ENCODE assay signal across 8 cellular contexts in genomic region chr10:103911021-103911459, GRCh38. TPM values are rescaled to one million over a fixed set of nuclear protein-coding genes. Genes with fewer than 3 reads are reported as not detected.
DNase-seq lines count a peak whose midpoint lies in the region; ATAC-seq, FAIRE-seq and TF ChIP-seq lines count a peak whose summit lies in the region.

No MANE protein-coding gene starts in this region.

- H3K36me3 Mint-ChIP-seq in CD8-positive, alpha-beta memory T cell: peaks cover 10 to 26% (median 13%) of the 10 kb centered on the region in 3 donors
- H3K36me3 Mint-ChIP-seq in activated T-cell treated with anti-CD3 and anti-CD28 coated beads, Interleukin-2, amount 50 U/mL, for 4 hours (ENCODE audit: insufficient read depth): peaks cover 15% of the 10 kb centered on the region
- peaks cover 0 to 45% (median 18%) of the 10 kb centered on the region in 5 donors for H3K36me3 Mint-ChIP-seq in naive thymus-derived CD4-positive, alpha-beta T cell
- peaks cover 10% of the 10 kb centered on the region for H3K36me3 Mint-ChIP-seq in neural progenitor cell

- CTCF ChIA-PET in CD8-positive, alpha-beta memory T cell (lab: Charles Lee): interaction anchor here (1.0 to 2.3 kb wide), 4 partner anchors 9 to 210 kb away, joined by 3 to 7 read pairs (median 4); partner anchors contain the start of gene SFR1
- CTCF ChIA-PET in naive thymus-derived CD4-positive, alpha-beta T cell (lab: Charles Lee): interaction anchor here (0.6 to 1.2 kb wide), 5 partner anchors 10 to 226 kb away, joined by 3 to 7 read pairs (median 4); no protein-coding TSS in a partner anchor

- peaks cover 7% of the 10 kb centered on the region for H3K9me3 ChIP-seq in CD8-positive, alpha-beta memory T cell (ENCODE audit: low read length)
- H3K9me3 ChIP-seq in MM.1S (replicated peaks; ENCODE audit: insufficient read depth, low read length) (no peaks in the 10 kb centered on the region), neural progenitor cell (ENCODE audit: low read depth) (peaks cover 7% of the 10 kb centered on the region)
- H3K9me3 ChIP-seq in naive thymus-derived CD4-positive, alpha-beta T cell (ENCODE audit: control insufficient read depth in 2 of 3, low read length in 3 of 3): peaks cover 0 to 9% (median 0%) of the 10 kb centered on the region in 3 experiments

- H2AFZ ChIP-seq in MM.1S (ENCODE audit: low read length) (peak overlapping the region; percentile 57), neural progenitor cell (replicated peaks) (no peak overlapping the region)

- no peaks in the 10 kb centered on the region for H3K27me3 ChIP-seq in CD8-positive, alpha-beta memory T cell (ENCODE audit: insufficient read depth, low read length, poor library complexity, severe bottlenecking)
- no peaks in the 10 kb centered on the region for H3K27me3 ChIP-seq in MM.1S (replicated peaks; ENCODE audit: insufficient read depth, low read length)
- no peaks in the 10 kb centered on the region for H3K27me3 ChIP-seq in naive thymus-derived CD4-positive, alpha-beta T cell (ENCODE audit: control insufficient read depth in 2 of 2, insufficient read depth in 2 of 2, low read length in 2 of 2)
- H3K27me3 ChIP-seq in neural progenitor cell: no peaks in the 10 kb centered on the region

- intact Hi-C loops in naive thymus-derived CD4-positive, alpha-beta T cell (cut with micrococcal nuclease): loop anchor here (1.0 to 10.0 kb wide), 12 partner anchors 10 to 1406 kb away; partner anchors contain the start of genes TRIM8 (in 2 of the 2), ACTR1A (in 1 of the 2), CFAP43 (in 1 of the 2) and GSTO2 (in 1 of the 2)

- peaks cover 90% of the 10 kb centered on the region for H3K4me1 ChIP-seq in CD8-positive, alpha-beta memory T cell (ENCODE audit: insufficient read depth, low read length)
- H3K4me1 ChIP-seq in MM.1S (ENCODE audit: low read length): peaks cover 37% of the 10 kb centered on the region
- H3K4me1 ChIP-seq in naive thymus-derived CD4-positive, alpha-beta T cell (ENCODE audit: control insufficient read depth in 2 of 2, insufficient read depth in 2 of 2, low read length in 2 of 2): peaks cover 80 to 81% of the 10 kb centered on the region in 2 donors
- peaks cover 25% of the 10 kb centered on the region for H3K4me1 ChIP-seq in neural progenitor cell

- peaks cover 33% of the 10 kb centered on the region for H3F3A ChIP-seq in MM.1S (ENCODE audit: insufficient read depth, low read length)
- H3F3A ChIP-seq in neural progenitor cell (ENCODE audit: low read depth): peaks cover 34% of the 10 kb centered on the region

- POLR2A ChIA-PET in CD8-positive, alpha-beta memory T cell (lab: Charles Lee): interaction anchor here (0.6 to 1.2 kb wide), 9 partner anchors 9 to 1666 kb away, joined by 3 to 8 read pairs (median 5); partner anchors contain the start of gene SFR1
- POLR2A ChIA-PET in naive thymus-derived CD4-positive, alpha-beta T cell (lab: Charles Lee): interaction anchor here (0.8 to 3.1 kb wide), 5 partner anchors 10 to 210 kb away, joined by 3 to 14 read pairs (median 7); partner anchors contain the start of gene SFR1

- no peaks in the 10 kb centered on the region for H3K36me3 ChIP-seq in CD8-positive, alpha-beta memory T cell (ENCODE audit: insufficient read depth, low read length)
- H3K36me3 ChIP-seq in MM.1S (replicated peaks; ENCODE audit: insufficient read depth, low read length): no peaks in the 10 kb centered on the region; the same call in 1 of the 2 replicates
- no peaks in the 10 kb centered on the region for H3K36me3 ChIP-seq in naive thymus-derived CD4-positive, alpha-beta T cell (ENCODE audit: control insufficient read depth in 2 of 3, insufficient read depth in 3 of 3, low read length in 3 of 3)
- peaks cover 5% of the 10 kb centered on the region for H3K36me3 ChIP-seq in neural progenitor cell

- H3K9me2 ChIP-seq in MM.1S (replicated peaks; ENCODE audit: insufficient read depth, low read length): no peaks in the 10 kb centered on the region

- peak overlapping the region; percentile 40 for H3K4me3 ChIP-seq in CD8-positive, alpha-beta memory T cell (ENCODE audit: low read length)
- peak overlapping the region; percentile 26; the same call in 1 of the 2 replicates for H3K4me3 ChIP-seq in MM.1S (ENCODE audit: low read length)
- peak overlapping the region; percentile 55 for H3K4me3 ChIP-seq in naive thymus-derived CD4-positive, alpha-beta T cell (ENCODE audit: low read length)
- no peak overlapping the region for H3K4me3 ChIP-seq in neural progenitor cell

- peaks cover 0 to 9% (median 7%) of the 10 kb centered on the region in 5 donors for H3K9me3 Mint-ChIP-seq in CD8-positive, alpha-beta memory T cell
- peaks cover 6% of the 10 kb centered on the region for H3K9me3 Mint-ChIP-seq in activated T-cell treated with anti-CD3 and anti-CD28 coated beads, Interleukin-2, amount 50 U/mL, for 4 hours
- H3K9me3 Mint-ChIP-seq in naive thymus-derived CD4-positive, alpha-beta T cell: peaks cover 0 to 14% (median 6%) of the 10 kb centered on the region in 11 donors
- H3K9me3 Mint-ChIP-seq in neural progenitor cell: peaks cover 9% of the 10 kb centered on the region

- peak; percentile 5 to 83 (median 68) for DNase-seq in CD8-positive, alpha-beta memory T cell
- DNase-seq in MM.1S: peak; percentile 57
- DNase-seq in activated T-cell treated with anti-CD3 and anti-CD28 coated beads, Interleukin-2, amount 50 U/mL, for 4 hours: no peak
- peak in 8 of 9 donors; percentile 44 to 89 (median 83) for DNase-seq in naive thymus-derived CD4-positive, alpha-beta T cell
- DNase-seq in caudate nucleus (lab: John Stamatoyannopoulos, UW): no peak
- no peak for DNase-seq in neural progenitor cell (ENCODE audit: low spot score)
- DNase-seq in D721Med (ENCODE audit: insufficient read length, low spot score): no peak

- H4K20me1 ChIP-seq in MM.1S (ENCODE audit: insufficient read depth, low read length): no peaks in the 10 kb centered on the region
- H4K20me1 ChIP-seq in neural progenitor cell (ENCODE audit: low read depth): no peaks in the 10 kb centered on the region

- FAIRE-seq in D721Med (lab: Jason Lieb, UNC): no peak

- peaks cover 8% of the 10 kb centered on the region; the same call in 1 of the 2 replicates for H3K79me2 ChIP-seq in MM.1S (ENCODE audit: low read length)
- peaks cover 2% of the 10 kb centered on the region for H3K79me2 ChIP-seq in neural progenitor cell (ENCODE audit: low read depth)

- peak overlapping the region; percentile 77 to 90 (median 81) for H3K4me3 Mint-ChIP-seq in CD8-positive, alpha-beta memory T cell
- H3K4me3 Mint-ChIP-seq in activated T-cell treated with anti-CD3 and anti-CD28 coated beads, Interleukin-2, amount 50 U/mL, for 4 hours: peak overlapping the region; percentile 51
- peak overlapping the region; percentile 74 to 87 (median 84) for H3K4me3 Mint-ChIP-seq in naive thymus-derived CD4-positive, alpha-beta T cell
- no peak overlapping the region for H3K4me3 Mint-ChIP-seq in neural progenitor cell

- peak overlapping the region; percentile 89 to 99 (median 97) for H3K27ac Mint-ChIP-seq in CD8-positive, alpha-beta memory T cell
- H3K27ac Mint-ChIP-seq in naive thymus-derived CD4-positive, alpha-beta T cell: peak overlapping the region; percentile 96 to 99 (median 97)
- no peak overlapping the region for H3K27ac Mint-ChIP-seq in neural progenitor cell

- TF ChIP-seq CTCF in MM.1S (IDR thresholded peaks at IDR 0.05; ENCODE audit: low read length) (no peak), neural progenitor cell (IDR thresholded peaks at IDR 0.05) (no peak), D721Med (IDR thresholded peaks at IDR 0.05; ENCODE audit: insufficient read depth, missing control alignments) (no peak)

- H3K9ac ChIP-seq in MM.1S (ENCODE audit: low read length) (peak overlapping the region; percentile 22; the same call in 1 of the 2 replicates), neural progenitor cell (no peak overlapping the region)

- peak overlapping the region; percentile 67 for H3K27ac ChIP-seq in CD8-positive, alpha-beta memory T cell (ENCODE audit: low read depth, low read length)
- H3K27ac ChIP-seq in MM.1S (ENCODE audit: low read length) (peak overlapping the region; percentile 65; the same call in 1 of the 2 replicates), caudate nucleus (ENCODE audit: low read depth, low read length) (no peak overlapping the region), neural progenitor cell (no peak overlapping the region)
- H3K27ac ChIP-seq in naive thymus-derived CD4-positive, alpha-beta T cell (ENCODE audit: low read depth, low read length): peak overlapping the region; percentile 78

- peaks cover 0 to 1% of the 10 kb centered on the region in 2 donors for H3K27me3 Mint-ChIP-seq in CD8-positive, alpha-beta memory T cell
- no peaks in the 10 kb centered on the region for H3K27me3 Mint-ChIP-seq in activated T-cell treated with anti-CD3 and anti-CD28 coated beads, Interleukin-2, amount 50 U/mL, for 4 hours (ENCODE audit: low read depth)
- no peaks in the 10 kb centered on the region for H3K27me3 Mint-ChIP-seq in naive thymus-derived CD4-positive, alpha-beta T cell
- H3K27me3 Mint-ChIP-seq in neural progenitor cell (ENCODE audit: insufficient read depth, low read depth): no peaks in the 10 kb centered on the region

- peak; percentile 29 to 37 for ATAC-seq in activated T-cell treated with anti-CD3 and anti-CD28 coated beads, Interleukin-2, amount 50 U/mL, for 4 hours
- peak; percentile 84 for ATAC-seq in naive thymus-derived CD4-positive, alpha-beta T cell
- no peak for ATAC-seq in HG02938 (IDR thresholded peaks at IDR 0.05; ENCODE audit: unreplicated experiment)

- H3K4me1 Mint-ChIP-seq in CD8-positive, alpha-beta memory T cell: peaks cover 76 to 92% (median 79%) of the 10 kb centered on the region in 3 donors
- H3K4me1 Mint-ChIP-seq in activated T-cell treated with anti-CD3 and anti-CD28 coated beads, Interleukin-2, amount 50 U/mL, for 4 hours (ENCODE audit: low read depth): peaks cover 79% of the 10 kb centered on the region
- H3K4me1 Mint-ChIP-seq in naive thymus-derived CD4-positive, alpha-beta T cell: peaks cover 47 to 88% (median 76%) of the 10 kb centered on the region in 7 donors
- peaks cover 50% of the 10 kb centered on the region for H3K4me1 Mint-ChIP-seq in neural progenitor cell

- H3K4me2 ChIP-seq in MM.1S (ENCODE audit: low read depth, low read length) (peak overlapping the region; percentile 85), neural progenitor cell (no peak overlapping the region)

RNA-seq across cellular contexts. Expression of gene STN1, which starts 6.9 kb away (rescaled TPM):
- 10 to 100 TPM; 23.6 to 24.5 TPM for total RNA-seq in CD8-positive, alpha-beta memory T cell
- polyA plus RNA-seq in CD8-positive, alpha-beta memory T cell: 101 TPM
- total RNA-seq in activated T-cell treated with anti-CD3 and anti-CD28 coated beads, Interleukin-2, amount 50 U/mL, for 4 hours: 10 to 100 TPM; 10.3 to 12.8 (median 10.4) TPM
- total RNA-seq in naive thymus-derived CD4-positive, alpha-beta T cell: 10 to 100 TPM; 28.8 to 42.6 (median 34.8) TPM
- 10 to 100 TPM; 71.5 to 83.7 TPM for polyA plus RNA-seq in naive thymus-derived CD4-positive, alpha-beta T cell
- 26.4 and 32.0 TPM in 2 replicates for total RNA-seq in neural progenitor cell (ENCODE audit: low replicate concordance)

RNA-seq across cellular contexts. Expression of gene SH3PXD2A, which starts 55.7 kb away (rescaled TPM):
- total RNA-seq in CD8-positive, alpha-beta memory T cell: 1 to 10 TPM; 7.7 to 8.0 TPM
- 0.48 TPM for polyA plus RNA-seq in CD8-positive, alpha-beta memory T cell
- 1 to 10 TPM; 2.4 to 2.8 (median 2.4) TPM for total RNA-seq in activated T-cell treated with anti-CD3 and anti-CD28 coated beads, Interleukin-2, amount 50 U/mL, for 4 hours
- 10 to 100 TPM in 3 of 5 experiments, 1 to 10 TPM in 2; 7.1 to 20.5 (median 15.7) TPM for total RNA-seq in naive thymus-derived CD4-positive, alpha-beta T cell
- polyA plus RNA-seq in naive thymus-derived CD4-positive, alpha-beta T cell: 1 to 10 TPM in 1 of 2 donors, under 1 TPM in 1; 0.54 to 1.0 TPM
- total RNA-seq in neural progenitor cell (ENCODE audit: low replicate concordance): 2.3 and 4.7 TPM in 2 replicates

RNA-seq across cellular contexts. Expression of gene SLK, which starts 55.9 kb away (rescaled TPM):
- total RNA-seq in CD8-positive, alpha-beta memory T cell: 10 to 100 TPM; 23.7 to 24.8 TPM
- polyA plus RNA-seq in CD8-positive, alpha-beta memory T cell: 15.8 TPM
- 10 to 100 TPM; 18.8 to 19.8 (median 19.4) TPM for total RNA-seq in activated T-cell treated with anti-CD3 and anti-CD28 coated beads, Interleukin-2, amount 50 U/mL, for 4 hours
- total RNA-seq in naive thymus-derived CD4-positive, alpha-beta T cell: 10 to 100 TPM; 21.4 to 32.2 (median 26.2) TPM
- 1 to 10 TPM; 6.1 to 8.1 TPM for polyA plus RNA-seq in naive thymus-derived CD4-positive, alpha-beta T cell
- total RNA-seq in neural progenitor cell (ENCODE audit: low replicate concordance): 33.5 and 42.7 TPM in 2 replicates

Comparison
In these comparisons a context has a peak if more than half of its experiments do, and no peak if none do; other contexts are left out.
1. DNase-seq: peak in CD8-positive, alpha-beta memory T cell (5 of 5), MM.1S (single experiment) and naive thymus-derived CD4-positive, alpha-beta T cell (8 of 9); none in activated T-cell treated with anti-CD3 and anti-CD28 coated beads, Interleukin-2, amount 50 U/mL, for 4 hours (single experiment), caudate nucleus (0 of 61), neural progenitor cell (single experiment) and D721Med (single experiment).
2. H3K27ac ChIP-seq: peak in CD8-positive, alpha-beta memory T cell (single experiment), MM.1S (single experiment) and naive thymus-derived CD4-positive, alpha-beta T cell (single experiment); none in caudate nucleus (single experiment) and neural progenitor cell (single experiment).